ENCODE assay signal across 8 cellular contexts in genomic region chr3:128845695-128846491, GRCh38. TPM values are rescaled to one million over a fixed set of nuclear protein-coding genes. Genes with fewer than 3 reads are reported as not detected.
A peak's percentile ranks its signal among the peaks of the same experiment; 100 is the strongest.
DNase-seq lines count a peak whose midpoint lies in the region; ATAC-seq and TF ChIP-seq lines count a peak whose summit lies in the region.

No MANE protein-coding gene starts in this region.

- H3K36me3 ChIP-seq in CD8-positive, alpha-beta T cell (ENCODE audit: insufficient read depth, low read length): no peaks in the 10 kb centered on the region
- no peaks in the 10 kb centered on the region for H3K36me3 ChIP-seq in KMS-11 (ENCODE audit: insufficient read depth)
- no peaks in the 10 kb centered on the region for H3K36me3 ChIP-seq in SK-N-MC (ENCODE audit: insufficient read depth, low read length)
- no peaks in the 10 kb centered on the region for H3K36me3 ChIP-seq in suprapubic skin

- 9% methylated on average over 12 of the region's 36 CpGs for WGBS in suprapubic skin

- CTCF ChIA-PET in CD8-positive, alpha-beta T cell (lab: Charles Lee): interaction anchor here (0.6 to 5.0 kb wide), 31 partner anchors 8 to 563 kb away, joined by 3 to 42 read pairs (median 4); no protein-coding TSS in a partner anchor

- H3K4me1 ChIP-seq in CD8-positive, alpha-beta T cell (ENCODE audit: insufficient read depth, low read length): peaks cover 19% of the 10 kb centered on the region
- H3K4me1 ChIP-seq in KMS-11 (ENCODE audit: low read depth, poor library complexity, severe bottlenecking): peaks cover 17% of the 10 kb centered on the region
- peaks cover 12% of the 10 kb centered on the region for H3K4me1 ChIP-seq in suprapubic skin

- peak; percentile 82 for ATAC-seq in CD8-positive, alpha-beta T cell
- peak; percentile 77 for ATAC-seq in GM21447 (IDR thresholded peaks at IDR 0.05; ENCODE audit: unreplicated experiment)
- peak; percentile 86 for ATAC-seq in omental fat pad (ENCODE audit: low FRiP score)

- no peaks in the 10 kb centered on the region for H3K27me3 ChIP-seq in CD8-positive, alpha-beta T cell (ENCODE audit: insufficient read depth, low read length)
- H3K27me3 ChIP-seq in KMS-11 (ENCODE audit: insufficient read depth, low read depth) (no peaks in the 10 kb centered on the region), suprapubic skin (no peaks in the 10 kb centered on the region)

- H3K36me3 Mint-ChIP-seq in CD8-positive, alpha-beta T cell: no peaks in the 10 kb centered on the region

- H2AFZ ChIP-seq in KMS-11 (ENCODE audit: low read depth): peak overlapping the region; percentile 89

- peaks cover 9% of the 10 kb centered on the region for H3K4me1 Mint-ChIP-seq in CD8-positive, alpha-beta T cell (ENCODE audit: low read depth)

- intact Hi-C loops in CD8-positive, alpha-beta T cell (cut with DNase I, micrococcal nuclease): loop anchor here (1.0 to 5.0 kb wide), 9 partner anchors 33 to 769 kb away; partner anchors contain the start of genes ACAD9 (in 1 of the 2) and RAB7A (in 1 of the 2)

- H3K4me3 Mint-ChIP-seq in CD8-positive, alpha-beta T cell: peak overlapping the region; percentile 80

- no peaks in the 10 kb centered on the region for H3K27me3 Mint-ChIP-seq in CD8-positive, alpha-beta T cell (ENCODE audit: low read depth)

- peak overlapping the region; percentile 45 for H3K27ac ChIP-seq in CD8-positive, alpha-beta T cell (ENCODE audit: low read depth, low read length)
- H3K27ac ChIP-seq in KMS-11 (peak overlapping the region; percentile 63), SK-N-MC (no peak overlapping the region), suprapubic skin (no peak overlapping the region)

- TF ChIP-seq POLR2A in suprapubic skin (IDR thresholded peaks at IDR 0.05): no peak

- peak; percentile 75 for TF ChIP-seq CTCF in CD8-positive, alpha-beta T cell (IDR thresholded peaks at IDR 0.05)
- peak; percentile 87 for TF ChIP-seq CTCF in KMS-11 (conservative IDR thresholded peaks at IDR 0.05; ENCODE audit: low read depth, low read length)
- TF ChIP-seq CTCF in omental fat pad (IDR thresholded peaks at IDR 0.05): peak in 1 of 3 donors; percentile 40
- peak; percentile 22 to 53 for TF ChIP-seq CTCF in suprapubic skin (IDR thresholded peaks at IDR 0.05)

- H3K9ac ChIP-seq in KMS-11 (peak overlapping the region; percentile 61), SK-N-MC (ENCODE audit: insufficient read length) (no peak overlapping the region)

- POLR2A ChIA-PET in CD8-positive, alpha-beta T cell (lab: Charles Lee): interaction anchor here (0.6 to 2.4 kb wide), 4 partner anchors 77 to 349 kb away, joined by 3 to 20 read pairs (median 4); no protein-coding TSS in a partner anchor

- DNase-seq in CD8-positive, alpha-beta T cell: peak; percentile 58 to 84 (median 74)
- DNase-seq in SK-N-MC (ENCODE audit: low read depth, low spot score) (no peak), glomerular visceral epithelial cell (ENCODE audit: extremely low spot score) (peak; percentile 55), omental fat pad (ENCODE audit: low spot score) (peak; percentile 58), suprapubic skin (ENCODE audit: low spot score in 2 of 2) (peak; percentile 82 to 86)
- DNase-seq in activated naive CD4-positive, alpha-beta T cell treated with anti-CD3 and anti-CD28 coated beads, Interleukin-2, amount 50 U/mL, for 16 hours: peak; percentile 81

- peak overlapping the region; percentile 74 for H3K4me3 ChIP-seq in CD8-positive, alpha-beta T cell (ENCODE audit: low read depth, low read length)
- H3K4me3 ChIP-seq in KMS-11 (IDR thresholded peaks at IDR 0.05; ENCODE audit: insufficient read depth, low read depth, low read length) (peak overlapping the region; percentile 73), SK-N-MC (peak overlapping the region; percentile 44), suprapubic skin (peak overlapping the region; percentile 47)

- H3K27ac Mint-ChIP-seq in CD8-positive, alpha-beta T cell: peak overlapping the region; percentile 78

- no peak for TF ChIP-seq EP300 in suprapubic skin (IDR thresholded peaks at IDR 0.05)

- H3K9me3 Mint-ChIP-seq in CD8-positive, alpha-beta T cell: no peaks in the 10 kb centered on the region

- H3K9me3 ChIP-seq in CD8-positive, alpha-beta T cell (ENCODE audit: low read length): no peaks in the 10 kb centered on the region
- H3K9me3 ChIP-seq in SK-N-MC (ENCODE audit: low read depth, low read length) (no peaks in the 10 kb centered on the region), suprapubic skin (no peaks in the 10 kb centered on the region)

- H3K4me2 ChIP-seq in KMS-11: peak overlapping the region; percentile 92

- no peaks in the 10 kb centered on the region for H3K79me2 ChIP-seq in KMS-11 (ENCODE audit: insufficient read depth, low read depth)

- H4K20me1 ChIP-seq in KMS-11 (ENCODE audit: insufficient read depth): no peaks in the 10 kb centered on the region

RNA-seq across cellular contexts. Expression of gene ACAD9, which starts 33.5 kb away (rescaled TPM):
- total RNA-seq in CD8-positive, alpha-beta T cell: 10 to 100 TPM; 43.1 to 47.1 TPM
- total RNA-seq in omental fat pad: 10 to 100 TPM; 36.2 to 48.9 (median 46.8) TPM
- 100 to 1,000 TPM; 118 to 164 (median 138) TPM for total RNA-seq in suprapubic skin

Comparison
In these comparisons a context has a peak if more than half of its experiments do, and no peak if none do; other contexts are left out.
1. H3K27ac ChIP-seq: peak in CD8-positive, alpha-beta T cell (single experiment) and KMS-11 (single experiment); none in SK-N-MC (single experiment) and suprapubic skin (single experiment).
2. Peak in every context shown above with its lines, with median percentiles within 50 percentile points of each other: ATAC-seq and H3K4me3 ChIP-seq.